Comparison of ENCODE assay signal across 32 cellular contexts in genomic region chr17:9004961-9005285, GRCh38. TPM values are rescaled to one million over a fixed set of nuclear protein-coding genes. Genes with fewer than 3 reads are reported as not detected.
A peak's percentile ranks its signal among the peaks of the same experiment; 100 is the strongest.
DNase-seq lines count a peak whose midpoint lies in the region; ATAC-seq and TF ChIP-seq lines count a peak whose summit lies in the region.
"Had no signal": no experiment of that assay in that cellular context is flagged by ENCODE, and none has a peak within 500 bp of the region (broad histone marks: within the 10 kb centered on the region; RNA-seq: fewer than 3 reads in every experiment).

No MANE protein-coding gene starts in this region.

- no peaks in the 10 kb centered on the region for H3K79me1 ChIP-seq in neuronal stem cell (ENCODE audit: low read depth, low read length)

- no peak overlapping the region for H3K4ac ChIP-seq in neuronal stem cell (ENCODE audit: low read length)

- peak overlapping the region; percentile 23 for H2BK15ac ChIP-seq in neuronal stem cell (ENCODE audit: low read length)

- TF ChIP-seq CTCF in omental fat pad (IDR thresholded peaks at IDR 0.05) = no peak

- peaks cover 1% of the 10 kb centered on the region for H3K36me3 Mint-ChIP-seq in activated naive CD4-positive, alpha-beta T cell treated with anti-CD3 and anti-CD28 coated beads, Interleukin-2, amount 10 ng/mL, durations not matched to agents 7 days and 5 days
- H3K36me3 Mint-ChIP-seq in T-helper 17 cell (ENCODE audit: low read depth) = peaks cover 11% of the 10 kb centered on the region

- H3K27me3 ChIP-seq in iPS-20b (ENCODE audit: insufficient read depth, low read length) (peaks cover 99% of the 10 kb centered on the region), neuronal stem cell (ENCODE audit: control insufficient read depth in 3 of 3, insufficient read depth in 3 of 3, low read depth in 1 of 3, low read length in 3 of 3) (peaks cover 5 to 66% (median 42%) of the 10 kb centered on the region in 3 experiments)

- no peak overlapping the region for H3K18ac ChIP-seq in neuronal stem cell (ENCODE audit: low read length)

- WGBS in neuronal stem cell (ENCODE audit: extremely low coverage in 2 of 2, insufficient read length in 2 of 2, insufficient replicate concordance in 1 of 2), 2 donors = no CpG with 5 or more reads among the region's 6 CpGs

- CTCF ChIA-PET in activated naive CD4-positive, alpha-beta T cell treated with anti-CD3 and anti-CD28 coated beads, Interleukin-2, amount 10 ng/mL, durations not matched to agents 7 days and 5 days (lab: Charles Lee) = interaction anchor here (0.9 kb wide), 1 partner anchor 219 kb away, joined by 3 read pairs; no protein-coding TSS in a partner anchor

- H3K27ac Mint-ChIP-seq in activated naive CD4-positive, alpha-beta T cell treated with anti-CD3 and anti-CD28 coated beads, Interleukin-2, amount 10 ng/mL, durations not matched to agents 7 days and 5 days = peak overlapping the region; percentile 20
- no peak overlapping the region for H3K27ac Mint-ChIP-seq in T-helper 17 cell
- no peak overlapping the region for H3K27ac Mint-ChIP-seq in stimulated activated naive CD8-positive, alpha-beta T cell treated with anti-CD3 and anti-CD28 coated beads, Interleukin-15, amount 100 ng/mL, for 72 hours
- H3K27ac Mint-ChIP-seq: activated CD8-positive, alpha-beta T cell treated with anti-CD3 and anti-CD28 coated beads, Interleukin-2, amount 10 ng/mL, durations not matched to agents 7 days and 5 days; CD4-positive, CD25-positive, alpha-beta regulatory T cell; stimulated activated naive CD8-positive, alpha-beta T cell treated with anti-CD3 and anti-CD28 coated beads, Interleukin-15, Interleukin-2, amounts not matched to agents 100 ng/mL and 50 ng/mL, for 24 hours; T-helper 2 cell treated with Interferon-gamma antibody and Interleukin-4, amounts not matched to agents 5 μg/mL and 100 μg/mL, for 36 hours had no signal

- no peak for DNase-seq in activated naive CD4-positive, alpha-beta T cell treated with anti-CD3 and anti-CD28 coated beads, Interleukin-2, amount 10 ng/mL, durations not matched to agents 7 days and 5 days
- no peak for DNase-seq in activated naive CD4-positive, alpha-beta T cell treated with Interleukin-2 at 50 U/mL for 16 hours
- no peak for DNase-seq in T-helper 17 cell
- no peak for DNase-seq in neuronal stem cell (ENCODE audit: low spot score)
- no peak for DNase-seq in omental fat pad (ENCODE audit: low spot score)
- no peak for DNase-seq in stimulated activated naive CD8-positive, alpha-beta T cell treated with anti-CD3 and anti-CD28 coated beads, Interleukin-15, amount 100 ng/mL, for 72 hours
- DNase-seq: activated CD4-positive, alpha-beta T cell treated with anti-CD3 and anti-CD28 coated beads for 1 hour; activated CD8-positive, alpha-beta T cell treated with anti-CD3 and anti-CD28 coated beads, Interleukin-2, amount 10 ng/mL, durations not matched to agents 7 days and 5 days; activated gamma-delta T cell treated with Interleukin-2 at 50 U/mL for 16 hours; activated T-cell treated with anti-CD3 and anti-CD28 coated beads, Interleukin-2, amount 50 U/mL, for 1 hour; amygdala; CD4-positive, CD25-positive, alpha-beta regulatory T cell; GM23248; hypothalamus; left lung; mesenchymal stem cell; NCI-H1092; NCI-H1694 treated with DMSO at 0.1 percent for 48 hours; NCI-H446; NCI-H748 treated with DMSO at 0.1 percent for 48 hours; pancreas; Peyer's patch; SHP77; uterus had no signal

- peaks cover 9% of the 10 kb centered on the region for H3K4me1 Mint-ChIP-seq in activated naive CD4-positive, alpha-beta T cell treated with anti-CD3 and anti-CD28 coated beads, Interleukin-2, amount 10 ng/mL, durations not matched to agents 7 days and 5 days
- peaks cover 13% of the 10 kb centered on the region for H3K4me1 Mint-ChIP-seq in T-helper 17 cell
- H3K4me1 Mint-ChIP-seq in stimulated activated naive CD8-positive, alpha-beta T cell treated with anti-CD3 and anti-CD28 coated beads, Interleukin-15, amount 100 ng/mL, for 72 hours = peaks cover 33% of the 10 kb centered on the region

- no peak overlapping the region for H3K4me2 ChIP-seq in neuronal stem cell (ENCODE audit: insufficient read depth, low read length, poor library complexity, severe bottlenecking)

- H3K4me1 ChIP-seq in iPS-20b (ENCODE audit: insufficient read depth, low read length) = peaks cover 7% of the 10 kb centered on the region; the same call in 1 of the 2 replicates
- H3K4me1 ChIP-seq in neuronal stem cell (ENCODE audit: control insufficient read depth in 2 of 2, insufficient read depth in 1 of 2, low read depth in 1 of 2, low read length in 2 of 2) = peaks cover 3 to 16% of the 10 kb centered on the region in 2 donors

- no peak overlapping the region for H4K91ac ChIP-seq in neuronal stem cell (ENCODE audit: low read depth, low read length, poor library complexity)

- H2AK5ac ChIP-seq in neuronal stem cell (ENCODE audit: low read depth, low read length) = no peak overlapping the region

- ATAC-seq in T-helper 17 cell (no peak), omental fat pad (ENCODE audit: low FRiP score) (no peak), GM18867 (IDR thresholded peaks at IDR 0.05; ENCODE audit: unreplicated experiment) (no peak)
- no peak for ATAC-seq in stimulated activated naive CD8-positive, alpha-beta T cell treated with anti-CD3 and anti-CD28 coated beads, Interleukin-15, amount 100 ng/mL, for 72 hours
- ATAC-seq: activated CD8-positive, alpha-beta T cell treated with anti-CD3 and anti-CD28 coated beads, Interleukin-2, amount 10 ng/mL, durations not matched to agents 7 days and 5 days; gastroesophageal sphincter had no signal

- no peaks in the 10 kb centered on the region for H3K9me3 Mint-ChIP-seq in activated naive CD4-positive, alpha-beta T cell treated with anti-CD3 and anti-CD28 coated beads, Interleukin-2, amount 10 ng/mL, durations not matched to agents 7 days and 5 days
- peaks cover 0 to 10% of the 10 kb centered on the region in 2 donors for H3K9me3 Mint-ChIP-seq in stimulated activated naive CD8-positive, alpha-beta T cell treated with anti-CD3 and anti-CD28 coated beads, Interleukin-15, amount 100 ng/mL, for 72 hours
- H3K9me3 Mint-ChIP-seq: stimulated activated naive CD8-positive, alpha-beta T cell treated with anti-CD3 and anti-CD28 coated beads, Interleukin-15, Interleukin-2, amounts not matched to agents 100 ng/mL and 50 ng/mL, for 24 hours; T-helper 2 cell treated with Interferon-gamma antibody and Interleukin-4, amounts not matched to agents 5 μg/mL and 100 μg/mL, for 36 hours had no signal

- H3K23ac ChIP-seq in neuronal stem cell (ENCODE audit: low read depth, low read length, poor library complexity) = no peak overlapping the region

- H2BK12ac ChIP-seq in neuronal stem cell (ENCODE audit: low read length) = no peak overlapping the region

- no peak overlapping the region for H3K9ac ChIP-seq in iPS-20b (ENCODE audit: low read depth, low read length)
- H3K9ac ChIP-seq in neuronal stem cell (ENCODE audit: low read depth, low read length, poor library complexity) = no peak overlapping the region
- H3K9ac ChIP-seq: GM23248 had no signal

- H3K27ac ChIP-seq in iPS-20b (ENCODE audit: low read length) (no peak overlapping the region), neuronal stem cell (replicated peaks; ENCODE audit: low read length) (no peak overlapping the region)
- H3K27ac ChIP-seq: breast epithelium, GM23248, left lung, pancreas, Peyer's patch, uterus had no signal

- H3K36me3 ChIP-seq in iPS-20b (ENCODE audit: insufficient read depth, low read depth, low read length) = no peaks in the 10 kb centered on the region
- no peaks in the 10 kb centered on the region for H3K36me3 ChIP-seq in neuronal stem cell (replicated peaks in 1 of 2; ENCODE audit: control insufficient read depth in 2 of 2, insufficient read depth in 2 of 2, low read length in 2 of 2)
- H3K36me3 ChIP-seq: breast epithelium, gastroesophageal sphincter, left lung, pancreas, Peyer's patch, uterus had no signal

- H3K9me3 ChIP-seq in T-helper 17 cell (ENCODE audit: control insufficient read depth, low read length, poor library complexity, severe bottlenecking) = peaks cover 3% of the 10 kb centered on the region
- H3K9me3 ChIP-seq in iPS-20b (ENCODE audit: insufficient read depth, low read depth, low read length) = no peaks in the 10 kb centered on the region
- H3K9me3 ChIP-seq in neuronal stem cell (replicated peaks in 1 of 2; ENCODE audit: control insufficient read depth in 2 of 2, insufficient read depth in 1 of 2, low read depth in 1 of 2, low read length in 2 of 2) = peaks cover 5 to 9% of the 10 kb centered on the region in 2 donors
- H3K9me3 ChIP-seq: breast epithelium, gastroesophageal sphincter, left lung, pancreas, Peyer's patch, uterus had no signal

- H3K4me3 ChIP-seq in iPS-20b (ENCODE audit: low read length) (peak overlapping the region; percentile 48; the same call in 1 of the 2 replicates), neuronal stem cell (ENCODE audit: low read length in 2 of 2) (no peak overlapping the region)
- H3K4me3 ChIP-seq: GM23248, left lung, smooth muscle cell, uterus had no signal

- H3K27me3 Mint-ChIP-seq in activated naive CD4-positive, alpha-beta T cell treated with anti-CD3 and anti-CD28 coated beads, Interleukin-2, amount 10 ng/mL, durations not matched to agents 7 days and 5 days = peaks cover 91% of the 10 kb centered on the region
- H3K27me3 Mint-ChIP-seq in T-helper 17 cell = peaks cover 75% of the 10 kb centered on the region
- peaks cover 95% of the 10 kb centered on the region for H3K27me3 Mint-ChIP-seq in stimulated activated naive CD8-positive, alpha-beta T cell treated with anti-CD3 and anti-CD28 coated beads, Interleukin-15, amount 100 ng/mL, for 72 hours

- H2BK120ac ChIP-seq in neuronal stem cell (ENCODE audit: low read depth, low read length) = no peak overlapping the region

- H2AFZ ChIP-seq in neuronal stem cell (ENCODE audit: low read length) = no peak overlapping the region
- H2AFZ ChIP-seq: GM23248 had no signal

- no peak overlapping the region for H3K14ac ChIP-seq in neuronal stem cell (ENCODE audit: low read length)

- no peak overlapping the region for H2BK5ac ChIP-seq in neuronal stem cell (ENCODE audit: low read length)

- no peak overlapping the region for H4K8ac ChIP-seq in neuronal stem cell (ENCODE audit: low read depth, low read length)

- H3K4me3 Mint-ChIP-seq in activated naive CD4-positive, alpha-beta T cell treated with anti-CD3 and anti-CD28 coated beads, Interleukin-2, amount 10 ng/mL, durations not matched to agents 7 days and 5 days = no peak overlapping the region
- peak overlapping the region; percentile 74 for H3K4me3 Mint-ChIP-seq in T-helper 17 cell
- peak overlapping the region in 1 of 2 donors; percentile 34 for H3K4me3 Mint-ChIP-seq in stimulated activated naive CD8-positive, alpha-beta T cell treated with anti-CD3 and anti-CD28 coated beads, Interleukin-15, amount 100 ng/mL, for 72 hours
- H3K4me3 Mint-ChIP-seq: activated CD8-positive, alpha-beta T cell treated with anti-CD3 and anti-CD28 coated beads, Interleukin-2, amount 10 ng/mL, durations not matched to agents 7 days and 5 days; stimulated activated naive CD8-positive, alpha-beta T cell treated with anti-CD3 and anti-CD28 coated beads, Interleukin-15, Interleukin-2, amounts not matched to agents 100 ng/mL and 50 ng/mL, for 24 hours; T-helper 2 cell treated with Interferon-gamma antibody and Interleukin-4, amounts not matched to agents 5 μg/mL and 100 μg/mL, for 36 hours had no signal

RNA-seq across cellular contexts. Expression of gene NTN1, which starts 16.4 kb away (rescaled TPM):
- total RNA-seq in T-helper 17 cell = under 1 TPM; 0.12 to 0.16 TPM
- 2.0 TPM for polyA plus RNA-seq in neuronal stem cell (2013, experiment 1 of 2)
- 2.0 TPM for polyA plus RNA-seq in neuronal stem cell (2013, experiment 2 of 2)
- 1 to 10 TPM in 3 of 4 donors, under 1 TPM in 1; 0.69 to 7.3 (median 2.5) TPM for total RNA-seq in omental fat pad
- total RNA-seq: activated CD8-positive, alpha-beta T cell treated with anti-CD3 and anti-CD28 coated beads, Interleukin-2, amount 10 ng/mL, durations not matched to agents 7 days and 5 days; CD4-positive, CD25-positive, alpha-beta regulatory T cell had no signal

RNA-seq across cellular contexts. Expression of gene PIK3R5, which starts 39.4 kb away (rescaled TPM):
- total RNA-seq in T-helper 17 cell (100 to 1,000 TPM; 164 to 177 TPM), omental fat pad (10 to 100 TPM; 18.9 to 60.2 (median 37.8) TPM)
- 1.1 TPM for polyA plus RNA-seq in neuronal stem cell (2013, experiment 1 of 2)
- 0.89 TPM for polyA plus RNA-seq in neuronal stem cell (2013, experiment 2 of 2)
- total RNA-seq: HT-29, smooth muscle cell had no signal
- polyA plus RNA-seq: GM23248, smooth muscle cell had no signal
